14 cellular contexts compared by ENCODE assay signal in the genomic region with DNA sequence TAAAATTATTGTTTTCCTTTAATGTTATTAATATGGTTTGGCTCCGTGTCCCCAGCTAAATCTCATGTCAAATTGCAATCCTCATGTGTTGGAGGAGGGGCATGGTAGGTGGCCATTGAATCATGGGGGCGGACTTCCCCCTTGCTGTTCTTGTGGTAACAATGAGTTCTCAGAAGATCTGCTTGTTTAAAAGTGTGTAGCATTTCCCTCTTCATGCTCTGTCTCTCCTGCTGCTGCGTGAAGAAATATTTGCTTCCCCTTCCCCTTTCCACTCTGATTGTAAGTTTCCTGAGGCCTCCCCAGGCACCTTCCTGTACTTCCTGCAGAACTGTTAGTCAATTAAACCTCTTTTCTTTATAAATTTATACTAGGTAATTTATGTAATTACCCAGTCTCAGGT.
"Had no signal": no experiment of that assay in that cellular context is flagged by ENCODE, and none has a peak within 500 bp of the region (broad histone marks: within the 10 kb centered on the region; RNA-seq: fewer than 3 reads in every experiment).

No MANE protein-coding gene starts in this region.

- H3K27me3 ChIP-seq: ovary had no signal

- H3K4me3 ChIP-seq: adrenal gland, dorsolateral prefrontal cortex, ovary, thoracic aorta had no signal

- H3K4me1 ChIP-seq: adrenal gland had no signal

- H3K36me3 ChIP-seq: adrenal gland, ovary, thoracic aorta had no signal

- H3K4me3 Mint-ChIP-seq: activated CD4-positive, alpha-beta T cell treated with anti-CD3 and anti-CD28 coated beads, Interleukin-2, amount 10 ng/mL, durations not matched to agents 7 days and 5 days; activated naive CD4-positive, alpha-beta T cell treated with anti-CD3 and anti-CD28 coated beads, Interleukin-2, amount 10 ng/mL, durations not matched to agents 7 days and 5 days; endodermal cell; neural crest cell; stimulated activated effector memory CD8-positive, alpha-beta T cell treated with anti-CD3 and anti-CD28 coated beads, Interleukin-12 subunit alpha, Interleukin-12 subunit beta, amount 100 ng/mL, for 72 hours had no signal

- H3K36me3 Mint-ChIP-seq: activated naive CD4-positive, alpha-beta T cell treated with anti-CD3 and anti-CD28 coated beads, Interleukin-2, amount 10 ng/mL, durations not matched to agents 7 days and 5 days; stimulated activated effector memory CD8-positive, alpha-beta T cell treated with anti-CD3 and anti-CD28 coated beads, Interleukin-12 subunit alpha, Interleukin-12 subunit beta, amount 100 ng/mL, for 72 hours had no signal

- H3K27ac Mint-ChIP-seq: activated CD4-positive, alpha-beta T cell treated with anti-CD3 and anti-CD28 coated beads, Interleukin-2, amount 10 ng/mL, durations not matched to agents 7 days and 5 days; activated naive CD4-positive, alpha-beta T cell treated with anti-CD3 and anti-CD28 coated beads, Interleukin-2, amount 10 ng/mL, durations not matched to agents 7 days and 5 days; endodermal cell; stimulated activated effector memory CD8-positive, alpha-beta T cell treated with anti-CD3 and anti-CD28 coated beads, Interleukin-12 subunit alpha, Interleukin-12 subunit beta, amount 100 ng/mL, for 72 hours had no signal

- H3K9me3 Mint-ChIP-seq: stimulated activated effector memory CD8-positive, alpha-beta T cell treated with anti-CD3 and anti-CD28 coated beads, Interleukin-12 subunit alpha, Interleukin-12 subunit beta, amount 100 ng/mL, for 72 hours had no signal

- ATAC-seq: stimulated activated effector memory CD8-positive, alpha-beta T cell treated with anti-CD3 and anti-CD28 coated beads, Interleukin-12 subunit alpha, Interleukin-12 subunit beta, amount 100 ng/mL, for 72 hours had no signal

- H3K27ac ChIP-seq: adrenal gland, dorsolateral prefrontal cortex, ovary, thoracic aorta had no signal

- DNase-seq: activated CD4-positive, alpha-beta T cell treated with anti-CD3 and anti-CD28 coated beads, Interleukin-2, amount 10 ng/mL, durations not matched to agents 7 days and 5 days; activated CD4-positive, CD25-positive, alpha-beta regulatory T cell; activated naive CD4-positive, alpha-beta T cell treated with anti-CD3 and anti-CD28 coated beads, Interleukin-2, amount 10 ng/mL, durations not matched to agents 7 days and 5 days; adrenal gland; dorsolateral prefrontal cortex; endodermal cell; head of caudate nucleus; mesenchymal stem cell; ovary; stimulated activated CD4-positive, alpha-beta T cell treated with anti-CD3 and anti-CD28 coated beads, Interleukin-12 subunit alpha, Interleukin-12 subunit beta, amount 100 ng/mL, for 4 hours; stimulated activated CD4-positive, alpha-beta T cell treated with anti-CD3 and anti-CD28 coated beads, Interleukin-2, amount 100 ng/mL, for 24 hours had no signal

- H3K9me3 ChIP-seq: adrenal gland, ovary, thoracic aorta had no signal
